2 cellular contexts compared by ENCODE assay signal in genomic region chr17:36494674-36495073, GRCh38.
TF ChIP-seq lines count a peak whose summit lies in the region.

No MANE protein-coding gene starts in this region.

TF ChIP-seq in HEK293, 187 proteins besides CTCF, POLR2A, EP300 and RAD21:
- TF ChIP-seq BCL11B (tag by site-specific recombination; IDR thresholded peaks at IDR 0.05; ENCODE audit: low read depth) (no peak), ZNF211 (tag by site-specific recombination; IDR thresholded peaks at IDR 0.05; ENCODE audit: low read depth) (no peak), ZNF366 (tag by site-specific recombination; conservative IDR thresholded peaks at IDR 0.05) (no peak), OSR2 (tag by site-specific recombination; IDR thresholded peaks at IDR 0.05) (peak; percentile 30; the same call in 1 of the 2 replicates), ZNF155 (tag by site-specific recombination; IDR thresholded peaks at IDR 0.05) (no peak), ZNF19 (tag by site-specific recombination; IDR thresholded peaks at IDR 0.05; ENCODE audit: low read depth) (no peak), ZNF837 (tag by site-specific recombination; IDR thresholded peaks at IDR 0.05) (no peak)

TF ChIP-seq in HepG2, 621 proteins besides CTCF, POLR2A, EP300 and RAD21:
- TF ChIP-seq MAFF (IDR thresholded peaks at IDR 0.05; ENCODE audit: low read depth, low read length) (peak; percentile 98), MAFG (CRISPR knock-in tag; IDR thresholded peaks at IDR 0.05) (0 out of 2 replicates have a peak, but pooled peaks have one; percentile 45), HMGXB4 (CRISPR knock-in tag; IDR thresholded peaks at IDR 0.05; ENCODE audit: borderline replicate concordance in 1 of 2, low read depth in 1 of 2) (no peak), MAFK (conservative IDR thresholded peaks at IDR 0.05 in 1 of 2, IDR thresholded peaks at IDR 0.05 in 1 of 2; ENCODE audit: low read length in 2 of 2) (peak; percentile 98), ZNF484 (CRISPR knock-in tag; IDR thresholded peaks at IDR 0.05; ENCODE audit: borderline replicate concordance, low read depth) (no peak), ZSCAN5A (CRISPR knock-in tag; IDR thresholded peaks at IDR 0.05; ENCODE audit: borderline replicate concordance) (no peak), FOXC1 (CRISPR knock-in tag; IDR thresholded peaks at IDR 0.05; ENCODE audit: borderline replicate concordance) (no peak)
